20 cellular contexts compared by ENCODE assay signal in genomic region chrX:46305431-46305830, GRCh38.
DNase-seq lines count a peak whose midpoint lies in the region; ATAC-seq, FAIRE-seq and TF ChIP-seq lines count a peak whose summit lies in the region.
"Had no signal": no experiment of that assay in that cellular context is flagged by ENCODE, and none has a peak within 500 bp of the region (broad histone marks: within the 10 kb centered on the region; RNA-seq: fewer than 3 reads in every experiment).

No MANE protein-coding gene starts in this region.

- TF ChIP-seq POLR2A in K562 (conservative IDR thresholded peaks at IDR 0.05) = no peak

- H3K4me2 ChIP-seq in K562 (ENCODE audit: insufficient read depth, low read length) (no peak overlapping the region), trophoblast cell (ENCODE audit: low read length) (no peak overlapping the region)
- H3K4me2 ChIP-seq: A549 had no signal

- ATAC-seq in K562 = no peak
- ATAC-seq: A549; CD8-positive, alpha-beta T cell had no signal

- peaks cover 34% of the 10 kb centered on the region for H3K9me3 ChIP-seq in A673 (ENCODE audit: low read depth, low read length, poor library complexity, severe bottlenecking)
- no peaks in the 10 kb centered on the region for H3K9me3 ChIP-seq in K562 (replicated peaks; ENCODE audit: control insufficient read depth, insufficient read depth, low read depth, low read length)
- H3K9me3 ChIP-seq in trophoblast cell (ENCODE audit: insufficient read depth, low read depth, low read length) = no peaks in the 10 kb centered on the region
- H3K9me3 ChIP-seq: Caco-2 had no signal

- in situ Hi-C loops in K562 (cut with MboI) = no loop called here

- H3K4ac ChIP-seq in trophoblast cell (ENCODE audit: low read depth, low read length) = no peak overlapping the region

- H2AK5ac ChIP-seq in trophoblast cell (ENCODE audit: low read length) = no peak overlapping the region

- H2AFZ ChIP-seq in K562 (ENCODE audit: low read depth, low read length) (no peak overlapping the region), trophoblast cell (ENCODE audit: insufficient read depth, low read length, poor library complexity) (no peak overlapping the region)

- H4K91ac ChIP-seq in trophoblast cell (ENCODE audit: low read depth, low read length) = no peak overlapping the region

- FAIRE-seq in K562 (lab: Jason Lieb, UNC) = no peak
- FAIRE-seq: GM12891, H54 had no signal

- H3K23ac ChIP-seq in trophoblast cell (ENCODE audit: low read length) = no peak overlapping the region

- TF ChIP-seq RAD21 in K562 (CRISPR knock-in tag; conservative IDR thresholded peaks at IDR 0.05 in 1 of 2, IDR thresholded peaks at IDR 0.05 in 1 of 2) = no peak

- no peaks in the 10 kb centered on the region for H3K79me1 ChIP-seq in trophoblast cell (ENCODE audit: low read length)

- no peak overlapping the region for H3K9ac ChIP-seq in K562 (ENCODE audit: insufficient read depth in 1 of 2, low read depth in 2 of 2, low read length in 2 of 2)
- H3K9ac ChIP-seq in trophoblast cell (ENCODE audit: low read length) = no peak overlapping the region

- no peak for TF ChIP-seq EP300 in K562 (IDR thresholded peaks at IDR 0.05; ENCODE audit: low read length)

- H4K20me1 ChIP-seq in K562 (replicated peaks; ENCODE audit: control insufficient read depth, insufficient read depth, low read length) = no peaks in the 10 kb centered on the region

- H2BK12ac ChIP-seq in trophoblast cell (ENCODE audit: low read length) = no peak overlapping the region

- H3K36me3 ChIP-seq in A673 (ENCODE audit: insufficient read depth, low read length, poor library complexity, severe bottlenecking) (no peaks in the 10 kb centered on the region), K562 (ENCODE audit: control insufficient read depth, insufficient read depth, low read length) (no peaks in the 10 kb centered on the region), trophoblast cell (ENCODE audit: control insufficient read depth in 1 of 2, insufficient read depth in 2 of 2, low read length in 2 of 2) (no peaks in the 10 kb centered on the region)
- H3K36me3 ChIP-seq: HAP-1 had no signal

- POLR2A ChIA-PET in A673 (lab: Charles Lee; ENCODE audit: low non-redundant PET) (no interaction called here), K562 (lab: Yijun Ruan, JAX) (no interaction called here)

- no peak overlapping the region for H4K8ac ChIP-seq in trophoblast cell (ENCODE audit: low read depth, low read length)

- H2BK5ac ChIP-seq in trophoblast cell (ENCODE audit: low read depth, low read length, poor library complexity) = no peak overlapping the region

- CTCF ChIA-PET in A673 (lab: Charles Lee) = no interaction called here
- CTCF ChIA-PET in K562 (lab: Yijun Ruan, JAX; ENCODE audit: low intra/inter-chr PET ratio) = no interaction called here

- H3K27me3 ChIP-seq in A673 (replicated peaks; ENCODE audit: insufficient read depth, low read depth, low read length, poor library complexity) (no peaks in the 10 kb centered on the region), K562 (ENCODE audit: control insufficient read depth in 2 of 2, insufficient read depth in 2 of 2, low read length in 2 of 2) (no peaks in the 10 kb centered on the region; a peak in 1 of 5 replicates), trophoblast cell (ENCODE audit: insufficient read depth, low read length) (no peaks in the 10 kb centered on the region)

- H3K27ac ChIP-seq in A673 (ENCODE audit: low read depth, low read length, poor library complexity, severe bottlenecking) = no peak overlapping the region
- no peak overlapping the region for H3K27ac ChIP-seq in K562 (ENCODE audit: extremely low read depth, low read depth, low read length)
- H3K27ac ChIP-seq in trophoblast cell (ENCODE audit: low read depth, low read length) = no peak overlapping the region
- H3K27ac ChIP-seq in coronary artery = no peak overlapping the region
- H3K27ac ChIP-seq: A549 had no signal

- DNase-seq in A673 (ENCODE audit: low spot score) = peak; percentile 34
- peak; percentile 31 for DNase-seq in ELF-1 (ENCODE audit: low read depth, low spot score)
- DNase-seq in MV-4-11 (lab: John Stamatoyannopoulos, UW) = peak; percentile 7
- DNase-seq in K562 (ENCODE audit: extremely low read depth in 1 of 4, low spot score in 3 of 4) = no peak
- no peak for DNase-seq in amygdala (lab: John Stamatoyannopoulos, UW)
- DNase-seq in trophoblast cell = no peak
- DNase-seq in coronary artery (ENCODE audit: low spot score) = no peak
- DNase-seq: 8988T; C1 segment of cervical spinal cord; Caco-2; CD4-positive, CD25-positive, alpha-beta regulatory T cell; CD8-positive, alpha-beta T cell; DMS79; EL; GF-D8; GOT3 had no signal

- H2BK120ac ChIP-seq in trophoblast cell (ENCODE audit: insufficient read depth, low read length, poor library complexity) = no peak overlapping the region

- H3K4me3 ChIP-seq in A673 (ENCODE audit: low read depth, low read length, poor library complexity, severe bottlenecking) = no peak overlapping the region
- no peak overlapping the region for H3K4me3 ChIP-seq in K562
- H3K4me3 ChIP-seq in trophoblast cell (ENCODE audit: low read depth, low read length) = no peak overlapping the region
- H3K4me3 ChIP-seq in coronary artery = no peak overlapping the region
- H3K4me3 ChIP-seq: A549, HAP-1 had no signal

- WGBS in K562 (ENCODE audit: insufficient coverage, low coverage, missing lambda C conversion rate) = 0% methylated on average over 2 of the region's 2 CpGs
- WGBS in trophoblast cell (ENCODE audit: extremely low coverage, insufficient coverage, insufficient read length) = no CpG with 5 or more reads among the region's 2 CpGs

- BruUV-seq in A673 (replicated peaks; lab: Mats Ljungman, UMichigan) (no TSS peak), K562 (replicated peaks; lab: Mats Ljungman, UMichigan) (no TSS peak)

- no peaks in the 10 kb centered on the region for H3K79me2 ChIP-seq in K562 (ENCODE audit: control insufficient read depth, insufficient read depth, low read length)
- H3K79me2 ChIP-seq in trophoblast cell (ENCODE audit: control insufficient read depth, insufficient read depth, low read length, poor library complexity) = no peaks in the 10 kb centered on the region

- no peak overlapping the region for H4K12ac ChIP-seq in trophoblast cell (ENCODE audit: low read depth, low read length)

- H3K4me1 ChIP-seq in A673 (ENCODE audit: insufficient read depth, low read length, poor library complexity, severe bottlenecking) = no peaks in the 10 kb centered on the region
- no peaks in the 10 kb centered on the region for H3K4me1 ChIP-seq in K562 (replicated peaks in 1 of 2; ENCODE audit: control insufficient read depth in 2 of 2, insufficient read depth in 2 of 2, low read length in 2 of 2)
- H3K4me1 ChIP-seq in trophoblast cell (ENCODE audit: control insufficient read depth in 1 of 2, insufficient read depth in 2 of 2, low read length in 2 of 2) = no peaks in the 10 kb centered on the region
- H3K4me1 ChIP-seq: A549, Caco-2 had no signal

- no peak overlapping the region for H3K14ac ChIP-seq in trophoblast cell (ENCODE audit: low read length)

- no peaks in the 10 kb centered on the region for H3K9me1 ChIP-seq in K562 (ENCODE audit: control insufficient read depth, insufficient read depth, low read length)

- intact Hi-C loops in A673 (cut with micrococcal nuclease; ENCODE audit: unreplicated experiment) (no loop called here), K562 (cut with micrococcal nuclease) (no loop called here)

- TF ChIP-seq CTCF in A673 (conservative IDR thresholded peaks at IDR 0.05; ENCODE audit: low read depth, low read length) (no peak), K562 (IDR thresholded peaks at IDR 0.05 in 2 of 3, conservative IDR thresholded peaks at IDR 0.05 in 1 of 3; ENCODE audit: insufficient read depth in 2 of 3, low read depth in 1 of 3, low read length in 3 of 3) (no peak), coronary artery (IDR thresholded peaks at IDR 0.05) (no peak)

- H3K18ac ChIP-seq in trophoblast cell (ENCODE audit: low read length) = no peak overlapping the region

TF ChIP-seq in K562, 482 proteins besides CTCF, POLR2A, EP300 and RAD21:
- TF ChIP-seq ZSCAN29 (IDR thresholded peaks at IDR 0.05) (no peak), C11orf30 (IDR thresholded peaks at IDR 0.05; ENCODE audit: low read depth) (no peak), NCOA2 (IDR thresholded peaks at IDR 0.05; ENCODE audit: partially characterized antibody in 2 of 2) (no peak), ZNF124 (CRISPR knock-in tag; IDR thresholded peaks at IDR 0.05) (peak; percentile 81; the same call in 1 of the 2 replicates)
TF ChIP-seq in K562: peak in this region for 1.

Comparison
In these comparisons a context has a peak if more than half of its experiments do, and no peak if none do; other contexts are left out.
1. DNase-seq: peak in A673 (single experiment), ELF-1 (single experiment) and MV-4-11 (single experiment); none in K562 (0 of 4), amygdala (0 of 56), trophoblast cell (0 of 2) and coronary artery (single experiment).